ENCODE assay signal across 8 cellular contexts in genomic region chr7:27174077-27175004, GRCh38. TPM values are rescaled to one million over a fixed set of nuclear protein-coding genes. Genes with fewer than 3 reads are reported as not detected.
A peak's percentile ranks its signal among the peaks of the same experiment; 100 is the strongest.
DNase-seq lines count a peak whose midpoint lies in the region; ATAC-seq and TF ChIP-seq lines count a peak whose summit lies in the region.

TSS of gene HOXA10 (minus strand) at chr7:27174320. CDS start at chr7:27174306, 14 bp downstream.

- H3K36me3 ChIP-seq in mammary epithelial cell (ENCODE audit: insufficient read depth, low read length): no peaks in the 10 kb centered on the region

- intact Hi-C loops in mammary epithelial cell (cut with micrococcal nuclease): no loop called here
- intact Hi-C loops in natural killer cell (cut with micrococcal nuclease): no loop called here

- peaks cover 50 to 59% of the 10 kb centered on the region in 2 donors for H3K27me3 Mint-ChIP-seq in natural killer cell (ENCODE audit: low read depth in 2 of 2)

- H3K79me2 ChIP-seq in mammary epithelial cell (ENCODE audit: insufficient read depth, low read length): no peaks in the 10 kb centered on the region

- H3K4me1 ChIP-seq in mammary epithelial cell (ENCODE audit: insufficient read depth, low read length): peaks cover 26% of the 10 kb centered on the region

- DNase-seq in EH (ENCODE audit: low read depth) (peak; percentile 82), NCI-H1105 treated with DMSO at 0.1 percent for 48 hours (lab: John Stamatoyannopoulos, UW) (peak; percentile 61), mammary epithelial cell (no peak), natural killer cell (peak; percentile 16), NCI-H2227 treated with DMSO at 0.1 percent for 48 hours (lab: John Stamatoyannopoulos, UW) (no peak)

- no peak for ATAC-seq in natural killer cell
- ATAC-seq in GM19467 (IDR thresholded peaks at IDR 0.05; ENCODE audit: unreplicated experiment): no peak
- ATAC-seq in GM21360 (IDR thresholded peaks at IDR 0.05; ENCODE audit: unreplicated experiment): no peak
- no peak for ATAC-seq in HG03108 (IDR thresholded peaks at IDR 0.05; ENCODE audit: unreplicated experiment)

- peak within 1 kb of the TSS; percentile 83 for H3K4me3 Mint-ChIP-seq in natural killer cell

- in situ Hi-C loops in mammary epithelial cell (cut with MboI; ENCODE audit: low sequenced_read_pairs in 2 of 2): loop anchor here (25.0 kb wide), 3 partner anchors 913 to 1287 kb away; no protein-coding TSS in a partner anchor

- H3K4me3 ChIP-seq in mammary epithelial cell (replicated peaks in 1 of 3; ENCODE audit: insufficient read depth in 1 of 3, low read depth in 2 of 3, low read length in 3 of 3): peak within 1 kb of the TSS; percentile 22 to 47 (median 46)

- H4K20me1 ChIP-seq in mammary epithelial cell (ENCODE audit: insufficient read depth, low read length): no peaks in the 10 kb centered on the region

- no peak within 1 kb of the TSS for H3K9ac ChIP-seq in mammary epithelial cell (ENCODE audit: insufficient read depth, low read length)

- H3K36me3 Mint-ChIP-seq in natural killer cell: peaks cover 13% of the 10 kb centered on the region

- peak within 1 kb of the TSS; percentile 90 for H2AFZ ChIP-seq in mammary epithelial cell (ENCODE audit: low read depth, low read length)

- peaks cover 17 to 25% of the 10 kb centered on the region in 2 donors for H3K4me1 Mint-ChIP-seq in natural killer cell

- no peaks in the 10 kb centered on the region for H3K9me3 ChIP-seq in mammary epithelial cell (replicated peaks; ENCODE audit: insufficient read depth, low read length)

- peak within 1 kb of the TSS in 1 of 2 donors; percentile 9 for H3K27ac Mint-ChIP-seq in natural killer cell

- H3K27ac ChIP-seq in mammary epithelial cell (ENCODE audit: insufficient read depth, low read depth, low read length): no peak within 1 kb of the TSS

- no peak for TF ChIP-seq CTCF in mammary epithelial cell (conservative IDR thresholded peaks at IDR 0.05 in 1 of 2, IDR thresholded peaks at IDR 0.05 in 1 of 2; ENCODE audit: extremely low read depth in 1 of 2, insufficient read depth in 1 of 2, low read depth in 1 of 2, low read length in 2 of 2)
- TF ChIP-seq CTCF in natural killer cell (IDR thresholded peaks at IDR 0.05): no peak

- CTCF ChIA-PET in mammary epithelial cell (lab: Charles Lee; ENCODE audit: low non-redundant PET): no interaction called here

- peak within 1 kb of the TSS; percentile 87 for H3K4me2 ChIP-seq in mammary epithelial cell (ENCODE audit: insufficient read depth, low read depth, low read length)

- BruUV-seq in mammary epithelial cell (replicated peaks; lab: Mats Ljungman, UMichigan): no TSS peak

- peaks cover 10% of the 10 kb centered on the region for H3K27me3 ChIP-seq in mammary epithelial cell (ENCODE audit: insufficient read depth, low read length)

- H3K9me3 Mint-ChIP-seq in natural killer cell: no peaks in the 10 kb centered on the region

- WGBS in mammary epithelial cell (ENCODE audit: low coverage, missing lambda C conversion rate): 49% methylated on average over 29 of the region's 68 CpGs

- dilution Hi-C loops in mammary epithelial cell (cut with HindIII; ENCODE audit: low sequenced_read_pairs): no loop called here

RNA-seq across cellular contexts. Expression of gene HOXA10, which starts in this region (rescaled TPM):
- total RNA-seq in mammary epithelial cell (1 to 10 TPM; 4.2 to 4.3 TPM), natural killer cell (1 to 10 TPM in 2 of 3 donors, under 1 TPM in 1; 0.82 to 3.3 (median 2.2) TPM)
- 0.18 TPM for polyA plus RNA-seq in mammary epithelial cell
- polyA minus RNA-seq in mammary epithelial cell: not detected

Comparison
In these comparisons a context has a peak if more than half of its experiments do, and no peak if none do; other contexts are left out.
1. DNase-seq: peak in EH (single experiment), NCI-H1105 treated with DMSO at 0.1 percent for 48 hours (single experiment) and natural killer cell (single experiment); none in mammary epithelial cell (single experiment) and NCI-H2227 treated with DMSO at 0.1 percent for 48 hours (single experiment).